23 cellular contexts compared by ENCODE assay signal in the genomic region with DNA sequence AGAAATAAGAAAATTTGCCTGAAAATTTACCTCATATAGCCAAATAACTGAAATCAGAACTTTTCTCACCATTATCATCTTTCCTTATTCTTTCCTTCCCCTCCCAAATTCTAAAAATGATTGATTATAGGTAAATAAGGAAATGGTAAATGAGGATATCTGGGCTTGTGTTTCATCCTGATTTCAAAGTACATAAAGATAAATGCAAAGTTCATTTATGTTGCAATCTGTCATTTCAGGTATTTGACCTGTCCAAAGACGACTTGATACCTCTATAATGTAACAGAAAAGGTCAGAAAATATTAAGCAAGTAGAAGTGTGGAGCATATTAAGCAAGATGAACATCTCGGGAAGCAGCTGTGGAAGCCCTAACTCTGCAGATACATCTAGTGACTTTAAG. TPM values are rescaled to one million over a fixed set of nuclear protein-coding genes. Genes with fewer than 3 reads are reported as not detected.
DNase-seq lines count a peak whose midpoint lies in the region; ATAC-seq, FAIRE-seq and TF ChIP-seq lines count a peak whose summit lies in the region.
"Had no signal": no experiment of that assay in that cellular context is flagged by ENCODE, and none has a peak within 500 bp of the region (broad histone marks: within the 10 kb centered on the region; RNA-seq: fewer than 3 reads in every experiment).

No MANE protein-coding gene starts in this region.

- H3K36me3 Mint-ChIP-seq in activated CD8-positive, alpha-beta memory T cell treated with anti-CD3 and anti-CD28 coated beads, Interleukin-2, amount 10 ng/mL, durations not matched to agents 7 days and 5 days = peaks cover 30% of the 10 kb centered on the region
- peaks cover 55% of the 10 kb centered on the region for H3K36me3 Mint-ChIP-seq in activated T-helper 2 cell treated with anti-CD3 and anti-CD28 coated beads, Interferon-gamma antibody, Interleukin-2, Interleukin-4, amounts not matched to agents 10 μg/mL and 5 μg/mL and 100 μg/mL, durations not matched to agents 14 hours and 24 hours and 36 hours (ENCODE audit: low read depth)

- POLR2A ChIA-PET in GM12878 (lab: Charles Lee) = no interaction called here

- H3K4me1 ChIP-seq in GM12878 (ENCODE audit: control insufficient read depth, insufficient read depth, low read length) = no peaks in the 10 kb centered on the region
- H3K4me1 ChIP-seq in osteoblast (ENCODE audit: insufficient read depth, low read length) = peaks cover 12% of the 10 kb centered on the region

- H3K4me3 ChIP-seq in NB4 (ENCODE audit: low read depth, low read length) = peak overlapping the region; percentile 21
- 0 out of 2 replicates have a peak overlapping the region, but pooled peaks have one; percentile 36 for H3K4me3 ChIP-seq in GM12878
- no peak overlapping the region for H3K4me3 ChIP-seq in osteoblast (ENCODE audit: insufficient read depth, low read length)
- H3K4me3 ChIP-seq: GM23248, Peyer's patch had no signal

- 96% methylated on average over 2 of the region's 2 CpGs for WGBS in GM12878 (ENCODE audit: insufficient coverage, insufficient replicate concordance, low lambda C conversion rate, missing lambda C conversion rate)

- no TSS peak for BruUV-seq in GM12878 (replicated peaks; lab: Mats Ljungman, UMichigan)

- RAD21 ChIA-PET in GM12878 (lab: Charles Lee; ENCODE audit: unreplicated experiment) = no interaction called here

- no peak overlapping the region for H2AFZ ChIP-seq in GM12878 (ENCODE audit: control insufficient read depth, low read depth, low read length)
- H2AFZ ChIP-seq in osteoblast (ENCODE audit: low read length) = no peak overlapping the region
- H2AFZ ChIP-seq: GM23248 had no signal

- CTCF ChIA-PET in activated CD8-positive, alpha-beta memory T cell treated with anti-CD3 and anti-CD28 coated beads, Interleukin-2, amount 10 ng/mL, durations not matched to agents 7 days and 5 days (lab: Charles Lee) = interaction anchor here (0.8 kb wide), 1 partner anchor 11 kb away, joined by 3 read pairs; no protein-coding TSS in a partner anchor
- CTCF ChIA-PET in GM12878 (lab: Yijun Ruan, JAX) = interaction anchor here (0.6 to 2.6 kb wide), 4 partner anchors 10 to 1336 kb away, joined by 3 to 13 read pairs (median 6); partner anchors contain the start of gene ESCO1

- H3K27ac ChIP-seq in GM12878 (ENCODE audit: control insufficient read depth, insufficient read depth) = no peak overlapping the region
- no peak overlapping the region for H3K27ac ChIP-seq in osteoblast (ENCODE audit: low read depth, low read length)
- H3K27ac ChIP-seq: GM23248, Peyer's patch had no signal

- H3K4me3 Mint-ChIP-seq in activated CD8-positive, alpha-beta memory T cell treated with anti-CD3 and anti-CD28 coated beads, Interleukin-2, amount 10 ng/mL, durations not matched to agents 7 days and 5 days = no peak overlapping the region
- no peak overlapping the region for H3K4me3 Mint-ChIP-seq in activated T-helper 2 cell treated with anti-CD3 and anti-CD28 coated beads, Interferon-gamma antibody, Interleukin-2, Interleukin-4, amounts not matched to agents 10 μg/mL and 5 μg/mL and 100 μg/mL, durations not matched to agents 14 hours and 24 hours and 36 hours (ENCODE audit: low read depth)
- H3K4me3 Mint-ChIP-seq: H9, HFFc6 had no signal

- no peak for TF ChIP-seq RAD21 in GM12878 (IDR thresholded peaks at IDR 0.05; ENCODE audit: insufficient read depth, low read depth, low read length)

- H3K27me3 ChIP-seq in GM12878 (replicated peaks in 1 of 2; ENCODE audit: control insufficient read depth in 2 of 2, insufficient read depth in 2 of 2, low read length in 1 of 2) (no peaks in the 10 kb centered on the region), osteoblast (ENCODE audit: insufficient read depth, low read length) (no peaks in the 10 kb centered on the region)
- H3K27me3 ChIP-seq: Peyer's patch had no signal

- peaks cover 0 to 6% of the 10 kb centered on the region in 2 experiments; a peak in 2 of 4 replicates for H3K36me3 ChIP-seq in GM12878 (ENCODE audit: control insufficient read depth in 2 of 2, insufficient read depth in 2 of 2, low read length in 1 of 2)
- no peaks in the 10 kb centered on the region for H3K36me3 ChIP-seq in osteoblast (ENCODE audit: insufficient read depth, low read length)
- H3K36me3 ChIP-seq: Peyer's patch had no signal

- no peak for DNase-seq in activated CD8-positive, alpha-beta memory T cell treated with anti-CD3 and anti-CD28 coated beads, Interleukin-2, amount 10 ng/mL, durations not matched to agents 7 days and 5 days
- no peak for DNase-seq in activated CD8-positive, alpha-beta memory T cell treated with anti-CD3 and anti-CD28 coated beads, Interleukin-2, amount 50 U/mL, for 48 hours
- DNase-seq in NB4 (ENCODE audit: low read depth) = no peak
- DNase-seq in GM12878 (ENCODE audit: low read depth, low spot score) = no peak
- peak; percentile 47 for DNase-seq in osteoblast (ENCODE audit: insufficient read length, low spot score, missing footprints)
- no peak for DNase-seq in activated T-helper 2 cell treated with anti-CD3 and anti-CD28 coated beads, Interferon-gamma antibody, Interleukin-2, Interleukin-4, amounts not matched to agents 10 μg/mL and 5 μg/mL and 100 μg/mL, durations not matched to agents 14 hours and 24 hours and 36 hours (ENCODE audit: low spot score)
- no peak for DNase-seq in retina
- DNase-seq: AML-193, C1 segment of cervical spinal cord, DMS53, EL, GF-D8, GM23248, H9, HFFc6, KBM-7, NCI-H1105 treated with DMSO at 0.1 percent for 48 hours, NCI-H2029 treated with DMSO at 0.1 percent for 48 hours, NCI-H226, NCI-H510A treated with DMSO at 0.1 percent for 48 hours, NCI-H748 treated with DMSO at 0.1 percent for 48 hours, Peyer's patch had no signal

- H4K20me1 ChIP-seq in GM12878 (ENCODE audit: control insufficient read depth, insufficient read depth) = no peaks in the 10 kb centered on the region
- no peaks in the 10 kb centered on the region for H4K20me1 ChIP-seq in osteoblast (ENCODE audit: insufficient read depth, low read length)

- no peak overlapping the region for H3K9ac ChIP-seq in GM12878 (ENCODE audit: control insufficient read depth, insufficient read depth, low read length)
- H3K9ac ChIP-seq: GM23248 had no signal

- TF ChIP-seq POLR2A in NB4 (IDR thresholded peaks at IDR 0.05; ENCODE audit: extremely low read depth, insufficient read length) (no peak), GM12878 (IDR thresholded peaks at IDR 0.05; ENCODE audit: low read depth, low read length) (no peak)

- in situ Hi-C loops in GM12878 (cut with MboI) = loop anchor here (25.0 kb wide), 1 partner anchor 1824 kb away; the partner anchor contains the start of gene ROCK1

- SMC1A ChIA-PET in GM12878 (lab: Charles Lee; ENCODE audit: uncharacterized antibody, unreplicated experiment) = interaction anchor here (0.7 to 4.1 kb wide), 7 partner anchors 11 to 243 kb away, joined by 3 to 25 read pairs (median 4); no protein-coding TSS in a partner anchor

- TF ChIP-seq CTCF in NB4 (IDR thresholded peaks at IDR 0.05; ENCODE audit: low read depth, low read length) (no peak), GM12878 (IDR thresholded peaks at IDR 0.05 in 2 of 3, conservative IDR thresholded peaks at IDR 0.05 in 1 of 3; ENCODE audit: control insufficient read depth in 2 of 3, extremely low read depth in 1 of 3, insufficient read depth in 1 of 3, low read depth in 3 of 3, low read length in 3 of 3) (no peak), osteoblast (IDR thresholded peaks at IDR 0.05; ENCODE audit: extremely low read depth, low read depth, low read length) (no peak)

- peaks cover 48% of the 10 kb centered on the region for H3K4me1 Mint-ChIP-seq in activated CD8-positive, alpha-beta memory T cell treated with anti-CD3 and anti-CD28 coated beads, Interleukin-2, amount 10 ng/mL, durations not matched to agents 7 days and 5 days
- H3K4me1 Mint-ChIP-seq in activated T-helper 2 cell treated with anti-CD3 and anti-CD28 coated beads, Interferon-gamma antibody, Interleukin-2, Interleukin-4, amounts not matched to agents 10 μg/mL and 5 μg/mL and 100 μg/mL, durations not matched to agents 14 hours and 24 hours and 36 hours (ENCODE audit: low read depth) = peaks cover 35% of the 10 kb centered on the region

- peaks cover 28% of the 10 kb centered on the region for H3K79me2 ChIP-seq in GM12878 (ENCODE audit: control insufficient read depth, insufficient read depth, low read length)
- peaks cover 18% of the 10 kb centered on the region for H3K79me2 ChIP-seq in osteoblast (ENCODE audit: insufficient read depth, low read length)

- no peaks in the 10 kb centered on the region for H3K9me3 Mint-ChIP-seq in activated CD8-positive, alpha-beta memory T cell treated with anti-CD3 and anti-CD28 coated beads, Interleukin-2, amount 10 ng/mL, durations not matched to agents 7 days and 5 days (ENCODE audit: low read depth)
- no peaks in the 10 kb centered on the region for H3K9me3 Mint-ChIP-seq in activated T-helper 2 cell treated with anti-CD3 and anti-CD28 coated beads, Interferon-gamma antibody, Interleukin-2, Interleukin-4, amounts not matched to agents 10 μg/mL and 5 μg/mL and 100 μg/mL, durations not matched to agents 14 hours and 24 hours and 36 hours
- H3K9me3 Mint-ChIP-seq: H9, HFFc6 had no signal

- no peak for ATAC-seq in activated CD8-positive, alpha-beta memory T cell treated with anti-CD3 and anti-CD28 coated beads, Interleukin-2, amount 10 ng/mL, durations not matched to agents 7 days and 5 days
- ATAC-seq in GM12878 = no peak
- ATAC-seq: SK-N-SH treated with all-trans-retinoic acid at 6 μM for 48 hours had no signal

- H3K4me2 ChIP-seq in GM12878 (ENCODE audit: control insufficient read depth, insufficient read depth) = no peak overlapping the region
- no peak overlapping the region for H3K4me2 ChIP-seq in osteoblast (ENCODE audit: insufficient read depth, low read length)

- FAIRE-seq in GM12878 (lab: Jason Lieb, UNC) = no peak

- no peaks in the 10 kb centered on the region for H3K9me3 ChIP-seq in GM12878 (replicated peaks; ENCODE audit: control insufficient read depth, insufficient read depth, low read length)
- H3K9me3 ChIP-seq in osteoblast (ENCODE audit: low read depth, low read length) = no peaks in the 10 kb centered on the region
- H3K9me3 ChIP-seq: Peyer's patch had no signal

- peak overlapping the region; percentile 29 for H3K27ac Mint-ChIP-seq in activated CD8-positive, alpha-beta memory T cell treated with anti-CD3 and anti-CD28 coated beads, Interleukin-2, amount 10 ng/mL, durations not matched to agents 7 days and 5 days
- H3K27ac Mint-ChIP-seq in activated T-helper 2 cell treated with anti-CD3 and anti-CD28 coated beads, Interferon-gamma antibody, Interleukin-2, Interleukin-4, amounts not matched to agents 10 μg/mL and 5 μg/mL and 100 μg/mL, durations not matched to agents 14 hours and 24 hours and 36 hours = no peak overlapping the region
- H3K27ac Mint-ChIP-seq: HFFc6 had no signal

- intact Hi-C loops in GM12878 (cut with micrococcal nuclease; ENCODE audit: unreplicated experiment) = loop anchor here (5.0 to 10.0 kb wide), 4 partner anchors 198 to 568 kb away; partner anchors contain the start of genes CABLES1 and RMC1
- intact Hi-C loops in activated T-helper 2 cell treated with anti-CD3 and anti-CD28 coated beads, Interferon-gamma antibody, Interleukin-2, Interleukin-4, amounts not matched to agents 10 μg/mL and 5 μg/mL and 100 μg/mL, durations not matched to agents 14 hours and 24 hours and 36 hours (cut with micrococcal nuclease) = loop anchor here (10.0 kb wide), 2 partner anchors 298 to 518 kb away; partner anchors contain the start of gene RIOK3

- no peak for TF ChIP-seq EP300 in GM12878 (IDR thresholded peaks at IDR 0.05; ENCODE audit: borderline replicate concordance in 1 of 2, control insufficient read depth in 1 of 2, low read depth in 2 of 2, low read length in 2 of 2)

- no peaks in the 10 kb centered on the region for H3K27me3 Mint-ChIP-seq in activated CD8-positive, alpha-beta memory T cell treated with anti-CD3 and anti-CD28 coated beads, Interleukin-2, amount 10 ng/mL, durations not matched to agents 7 days and 5 days
- no peaks in the 10 kb centered on the region for H3K27me3 Mint-ChIP-seq in activated T-helper 2 cell treated with anti-CD3 and anti-CD28 coated beads, Interferon-gamma antibody, Interleukin-2, Interleukin-4, amounts not matched to agents 10 μg/mL and 5 μg/mL and 100 μg/mL, durations not matched to agents 14 hours and 24 hours and 36 hours (ENCODE audit: low read depth)

RNA-seq across cellular contexts. Expression of gene RBBP8, which starts 3.4 kb away (rescaled TPM):
- total RNA-seq in activated CD8-positive, alpha-beta memory T cell treated with anti-CD3 and anti-CD28 coated beads, Interleukin-2, amount 10 ng/mL, durations not matched to agents 7 days and 5 days = 10 to 100 TPM; 74.2 to 82.5 TPM
- total RNA-seq in GM12878 (2013; cell fraction: nucleolus; rRNA removed) = 39.6 and 39.8 TPM in 2 replicates
- 53.8 and 83.5 TPM in 2 replicates for total RNA-seq in GM12878 (2014; rRNA removed)
- 81.9 and 82.3 TPM in 2 replicates for total RNA-seq in GM12878 (2014; rRNA removed; fragmentation: Illumina TruSeq; extraction: Trizol)
- 65.0 and 66.6 TPM in 2 replicates for total RNA-seq in GM12878 (2021)
- polyA plus RNA-seq in GM12878 (2011; ENCODE audit: low read depth) = 31.7 TPM
- 70.8 and 108 TPM in 2 replicates for polyA plus RNA-seq in GM12878 (2011; rRNA removed)
- polyA plus RNA-seq in GM12878 (2011; cell fraction: cytosol; rRNA removed) = 26.0 and 30.7 TPM in 2 replicates
- polyA plus RNA-seq in GM12878 (2011; cell fraction: nucleus; rRNA removed) = 19.7 and 22.3 TPM in 2 replicates
- 25.0 and 29.8 TPM in 2 replicates for polyA plus RNA-seq in GM12878 (2012)
- 72.9 and 95.4 TPM in 2 replicates for polyA plus RNA-seq in GM12878 (2014; fragmentation: Illumina TruSeq; extraction: Trizol)
- 10 to 100 TPM; 49.4 to 59.5 TPM for polyA plus RNA-seq in GM12878 (2014; fragmentation: Nextera tagmentation; extraction: Ambion mirVana)
- polyA plus RNA-seq in GM12878 (2014; rRNA removed) = 32.7 and 46.2 TPM in 2 replicates
- polyA plus RNA-seq in GM12878 (2016; fragmentation: Nextera tagmentation; extraction: Ambion mirVana) = 10 to 100 TPM; 70.8 to 81.4 TPM
- polyA minus RNA-seq in GM12878 (2011; rRNA and poly(A)+ RNA removed) = 33.2 and 61.9 TPM in 2 replicates
- 26.9 and 37.1 TPM in 2 replicates for polyA minus RNA-seq in GM12878 (2011; cell fraction: cytosol; rRNA and poly(A)+ RNA removed)
- polyA minus RNA-seq in GM12878 (2011; cell fraction: nucleus; rRNA and poly(A)+ RNA removed) = 11.8 and 20.9 TPM in 2 replicates
- 40.2 and 48.9 TPM in 2 replicates for total RNA-seq in osteoblast
- total RNA-seq in activated T-helper 2 cell treated with anti-CD3 and anti-CD28 coated beads, Interferon-gamma antibody, Interleukin-2, Interleukin-4, amounts not matched to agents 10 μg/mL and 5 μg/mL and 100 μg/mL, durations not matched to agents 14 hours and 24 hours and 36 hours = 92.8 and 94.5 TPM in 2 replicates
